ENCODE assay signal across 25 cellular contexts in genomic region chr22:44384563-44384940, GRCh38.
"Had no signal": no experiment of that assay in that cellular context is flagged by ENCODE, and none has a peak within 500 bp of the region (broad histone marks: within the 10 kb centered on the region; RNA-seq: fewer than 3 reads in every experiment).

No MANE protein-coding gene starts in this region.

- H3K9me3 ChIP-seq: breast epithelium, esophagus squamous epithelium, gastrocnemius medialis, thoracic aorta, uterus had no signal

- H3K27ac ChIP-seq: breast epithelium, epithelial cell of prostate, esophagus squamous epithelium, gastrocnemius medialis, neural progenitor cell, thoracic aorta, uterus had no signal

- H3K36me3 ChIP-seq: breast epithelium, esophagus squamous epithelium, gastrocnemius medialis, neural progenitor cell, thoracic aorta, uterus had no signal

- H3K4me3 Mint-ChIP-seq: activated CD4-positive, alpha-beta T cell treated with anti-CD3 and anti-CD28 coated beads for 36 hours; activated naive CD8-positive, alpha-beta T cell treated with anti-CD3 and anti-CD28 coated beads, Interleukin-2, amount 10 ng/mL, durations not matched to agents 7 days and 5 days; central memory CD8-positive, alpha-beta T cell; memory B cell; naive thymus-derived CD4-positive, alpha-beta T cell; neural progenitor cell; T-helper 2 cell treated with Interferon-gamma antibody and Interleukin-4, amounts not matched to agents 5 μg/mL and 100 μg/mL, for 36 hours had no signal

- H3K27me3 Mint-ChIP-seq: activated CD4-positive, alpha-beta T cell treated with anti-CD3 and anti-CD28 coated beads for 36 hours had no signal

- H3K36me3 Mint-ChIP-seq: activated naive CD8-positive, alpha-beta T cell treated with anti-CD3 and anti-CD28 coated beads, Interleukin-2, amount 10 ng/mL, durations not matched to agents 7 days and 5 days; memory B cell; naive thymus-derived CD4-positive, alpha-beta T cell; neural progenitor cell had no signal

- H2AFZ ChIP-seq: neural progenitor cell had no signal

- ATAC-seq: activated CD4-positive, alpha-beta T cell treated with anti-CD3 and anti-CD28 coated beads for 36 hours; gastrocnemius medialis; naive thymus-derived CD4-positive, alpha-beta T cell had no signal

- H3K27ac Mint-ChIP-seq: activated CD4-positive, alpha-beta T cell treated with anti-CD3 and anti-CD28 coated beads for 36 hours; activated naive CD8-positive, alpha-beta T cell treated with anti-CD3 and anti-CD28 coated beads, Interleukin-2, amount 10 ng/mL, durations not matched to agents 7 days and 5 days; memory B cell; naive thymus-derived CD4-positive, alpha-beta T cell; T-helper 2 cell treated with Interferon-gamma antibody and Interleukin-4, amounts not matched to agents 5 μg/mL and 100 μg/mL, for 36 hours had no signal

- H3K4me2 ChIP-seq: neural progenitor cell had no signal

- H3K27me3 ChIP-seq: neural progenitor cell, uterus had no signal

- H3K4me1 Mint-ChIP-seq: activated CD4-positive, alpha-beta T cell treated with anti-CD3 and anti-CD28 coated beads for 36 hours; activated naive CD8-positive, alpha-beta T cell treated with anti-CD3 and anti-CD28 coated beads, Interleukin-2, amount 10 ng/mL, durations not matched to agents 7 days and 5 days; memory B cell; naive thymus-derived CD4-positive, alpha-beta T cell had no signal

- H3K9me3 Mint-ChIP-seq: activated naive CD8-positive, alpha-beta T cell treated with anti-CD3 and anti-CD28 coated beads, Interleukin-2, amount 10 ng/mL, durations not matched to agents 7 days and 5 days; central memory CD8-positive, alpha-beta T cell; memory B cell; neural progenitor cell; T-helper 2 cell treated with Interferon-gamma antibody and Interleukin-4, amounts not matched to agents 5 μg/mL and 100 μg/mL, for 36 hours had no signal

- H3K4me1 ChIP-seq: breast epithelium, gastrocnemius medialis, uterus had no signal

- DNase-seq: activated CD4-positive, alpha-beta T cell treated with anti-CD3 and anti-CD28 coated beads for 36 hours; activated CD4-positive, alpha-beta T cell treated with anti-CD3 and anti-CD28 coated beads, Interleukin-2, amount 50 U/mL, for 4 hours; activated CD4-positive, CD25-positive, alpha-beta regulatory T cell; activated effector memory CD4-positive, alpha-beta T cell treated with Interleukin-2 at 50 U/mL for 16 hours; activated naive CD4-positive, alpha-beta T cell treated with Interleukin-2 at 50 U/mL for 16 hours; activated naive CD8-positive, alpha-beta T cell treated with anti-CD3 and anti-CD28 coated beads, Interleukin-2, amount 10 ng/mL, durations not matched to agents 7 days and 5 days; dermis blood vessel endothelial cell; effector CD4-positive, alpha-beta T cell; esophagus squamous epithelium; gastrocnemius medialis; midbrain; naive thymus-derived CD4-positive, alpha-beta T cell; retina; stimulated activated CD4-positive, alpha-beta T cell treated with anti-CD3 and anti-CD28 coated beads, Interleukin-2, amount 100 ng/mL, for 48 hours; stimulated activated naive CD4-positive, alpha-beta T cell treated with Interleukin-2 at 50 U/mL for 16 hours; T-helper 1 cell; trophoblast cell; uterus had no signal

- H3K9ac ChIP-seq: neural progenitor cell had no signal

- H3K4me3 ChIP-seq: breast epithelium, esophagus squamous epithelium, gastrocnemius medialis, neural progenitor cell, thoracic aorta, uterus had no signal
